Comparison of ENCODE assay signal across 16 cellular contexts in the genomic region with DNA sequence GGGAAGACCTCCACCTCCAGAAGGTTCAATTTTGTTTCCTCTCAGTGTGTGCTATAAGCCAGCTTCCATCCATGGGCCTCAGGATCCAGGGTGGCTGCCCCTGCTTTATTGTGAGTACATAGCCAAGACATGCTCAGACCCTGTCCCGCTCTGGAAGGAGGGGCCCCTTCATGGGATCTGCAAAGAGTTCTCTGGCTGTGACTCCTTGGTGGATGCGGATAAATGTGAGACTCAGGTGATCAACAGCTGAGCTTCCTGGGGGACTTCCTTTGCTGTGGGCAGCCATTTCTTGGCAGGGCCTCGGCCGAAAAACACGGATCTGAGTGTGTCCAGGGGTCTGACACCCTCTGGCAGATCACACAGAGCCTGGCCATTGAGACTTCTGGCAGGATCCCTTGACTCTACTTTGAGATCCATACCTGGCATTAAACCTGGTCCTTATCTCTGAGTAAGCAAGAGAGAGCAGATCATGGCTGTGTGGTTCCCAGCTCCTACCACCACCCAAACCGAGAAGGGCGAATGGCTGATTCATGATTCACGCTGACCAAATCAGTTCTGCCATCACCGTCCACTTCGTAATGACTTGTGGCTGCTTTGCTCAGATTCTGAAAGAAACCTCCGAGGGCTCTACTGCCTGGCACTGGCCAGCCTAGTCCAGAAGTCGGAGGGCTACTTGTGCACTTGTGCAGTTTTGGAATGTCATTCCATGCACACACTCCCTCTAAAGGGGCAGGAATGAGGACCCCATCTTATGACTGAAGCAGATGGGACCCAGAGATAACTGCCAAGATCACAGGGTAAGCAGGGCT.
DNase-seq lines count a peak whose midpoint lies in the region; ATAC-seq and TF ChIP-seq lines count a peak whose summit lies in the region.
"Had no signal": no experiment of that assay in that cellular context is flagged by ENCODE, and none has a peak within 500 bp of the region (broad histone marks: within the 10 kb centered on the region; RNA-seq: fewer than 3 reads in every experiment).

No MANE protein-coding gene starts in this region.

- H3K27me3 ChIP-seq in right atrium auricular region = no peaks in the 10 kb centered on the region
- no peaks in the 10 kb centered on the region for H3K27me3 ChIP-seq in sigmoid colon

- no peaks in the 10 kb centered on the region for H3K36me3 ChIP-seq in right atrium auricular region
- H3K36me3 ChIP-seq in sigmoid colon = no peaks in the 10 kb centered on the region

- no peaks in the 10 kb centered on the region for H3K27me3 Mint-ChIP-seq in chondrocyte (ENCODE audit: low read depth)

- TF ChIP-seq EP300 in sigmoid colon (IDR thresholded peaks at IDR 0.05) = no peak

- no peak for TF ChIP-seq POLR2A in sigmoid colon (IDR thresholded peaks at IDR 0.05)

- peak overlapping the region; percentile 41 for H3K27ac Mint-ChIP-seq in chondrocyte (ENCODE audit: unreplicated experiment)

- no peak overlapping the region for H3K27ac ChIP-seq in right atrium auricular region
- H3K27ac ChIP-seq in sigmoid colon = peak overlapping the region in 1 of 4 donors; percentile 86

- H3K9me3 Mint-ChIP-seq in chondrocyte (ENCODE audit: low read depth) = no peaks in the 10 kb centered on the region

- H3K9me3 ChIP-seq in right atrium auricular region (no peaks in the 10 kb centered on the region), sigmoid colon (no peaks in the 10 kb centered on the region)

- ATAC-seq in left ventricle myocardium superior (no peak), HG02610 (IDR thresholded peaks at IDR 0.05; ENCODE audit: unreplicated experiment) (no peak)
- ATAC-seq: Panc1 had no signal

- peaks cover 32% of the 10 kb centered on the region for H3K36me3 Mint-ChIP-seq in chondrocyte (ENCODE audit: low read depth)

- peaks cover 45% of the 10 kb centered on the region for H3K4me1 Mint-ChIP-seq in chondrocyte (ENCODE audit: low read depth)

- H3K4me1 ChIP-seq in right atrium auricular region (peaks cover 0 to 35% of the 10 kb centered on the region in 2 donors), sigmoid colon (peaks cover 0 to 40% (median 33%) of the 10 kb centered on the region in 4 donors)

- 95% methylated on average over 12 of the region's 12 CpGs for WGBS in sigmoid colon, 2 donors

- no peak for TF ChIP-seq CTCF in right atrium auricular region (IDR thresholded peaks at IDR 0.05)
- no peak for TF ChIP-seq CTCF in chondrocyte (IDR thresholded peaks at IDR 0.05)
- no peak for TF ChIP-seq CTCF in sigmoid colon (IDR thresholded peaks at IDR 0.05)

- DNase-seq in right atrium auricular region (ENCODE audit: low spot score) (peak; percentile 54), left ventricle myocardium superior (no peak), chondrocyte (ENCODE audit: low spot score) (no peak), sigmoid colon (peak; percentile 46), RKO (ENCODE audit: low spot score) (no peak), SW480 (ENCODE audit: low spot score) (no peak)
- no peak for DNase-seq in activated CD8-positive, alpha-beta memory T cell treated with anti-CD3 and anti-CD28 coated beads for 24 hours
- DNase-seq: 8988T, C1 segment of cervical spinal cord, Kasumi-1, NCI-H187 treated with DMSO at 0.1 percent for 48 hours, NCI-H2171, NCI-H82, SHP77 treated with DMSO at 0.1 percent for 48 hours had no signal

- no peak overlapping the region for H3K4me3 Mint-ChIP-seq in chondrocyte (ENCODE audit: unreplicated experiment)

- H3K4me3 ChIP-seq in right atrium auricular region (no peak overlapping the region), sigmoid colon (no peak overlapping the region)

- intact Hi-C loops in left ventricle myocardium superior (cut with micrococcal nuclease) = no loop called here
- intact Hi-C loops in sigmoid colon (cut with DNase I) = no loop called here

Comparison
In these comparisons a context has a peak if more than half of its experiments do, and no peak if none do; other contexts are left out.
1. DNase-seq: peak in right atrium auricular region (single experiment) and sigmoid colon (single experiment); none in left ventricle myocardium superior (single experiment), chondrocyte (single experiment), RKO (single experiment), activated CD8-positive, alpha-beta memory T cell treated with anti-CD3 and anti-CD28 coated beads for 24 hours (single experiment) and SW480 (single experiment).